Comparison of ENCODE assay signal across 1 cellular context in the genomic region with DNA sequence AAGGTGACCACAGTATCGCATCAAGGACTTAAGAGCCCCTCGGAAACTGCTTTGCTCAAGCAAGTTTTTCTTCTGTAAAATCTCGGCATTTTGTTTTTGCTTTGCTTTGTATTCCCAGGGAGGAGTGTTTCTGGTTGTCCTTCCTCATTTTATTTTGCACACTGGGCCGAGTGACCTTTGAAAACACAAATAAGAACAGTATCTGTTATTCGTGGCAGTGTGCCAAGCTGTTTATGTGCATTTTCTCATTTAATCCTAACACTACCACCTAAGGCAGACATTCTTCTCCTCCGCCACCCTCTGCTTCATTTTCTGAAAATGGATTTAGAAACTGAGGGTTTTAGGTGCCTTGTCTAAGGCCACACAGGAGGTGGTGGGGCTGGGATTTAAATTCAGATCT.
TF ChIP-seq lines count a peak whose summit lies in the region.

No MANE protein-coding gene starts in this region.

TF ChIP-seq in GM23338, 12 proteins besides CTCF, POLR2A, EP300 and RAD21:
- TF ChIP-seq, protein P1, sequence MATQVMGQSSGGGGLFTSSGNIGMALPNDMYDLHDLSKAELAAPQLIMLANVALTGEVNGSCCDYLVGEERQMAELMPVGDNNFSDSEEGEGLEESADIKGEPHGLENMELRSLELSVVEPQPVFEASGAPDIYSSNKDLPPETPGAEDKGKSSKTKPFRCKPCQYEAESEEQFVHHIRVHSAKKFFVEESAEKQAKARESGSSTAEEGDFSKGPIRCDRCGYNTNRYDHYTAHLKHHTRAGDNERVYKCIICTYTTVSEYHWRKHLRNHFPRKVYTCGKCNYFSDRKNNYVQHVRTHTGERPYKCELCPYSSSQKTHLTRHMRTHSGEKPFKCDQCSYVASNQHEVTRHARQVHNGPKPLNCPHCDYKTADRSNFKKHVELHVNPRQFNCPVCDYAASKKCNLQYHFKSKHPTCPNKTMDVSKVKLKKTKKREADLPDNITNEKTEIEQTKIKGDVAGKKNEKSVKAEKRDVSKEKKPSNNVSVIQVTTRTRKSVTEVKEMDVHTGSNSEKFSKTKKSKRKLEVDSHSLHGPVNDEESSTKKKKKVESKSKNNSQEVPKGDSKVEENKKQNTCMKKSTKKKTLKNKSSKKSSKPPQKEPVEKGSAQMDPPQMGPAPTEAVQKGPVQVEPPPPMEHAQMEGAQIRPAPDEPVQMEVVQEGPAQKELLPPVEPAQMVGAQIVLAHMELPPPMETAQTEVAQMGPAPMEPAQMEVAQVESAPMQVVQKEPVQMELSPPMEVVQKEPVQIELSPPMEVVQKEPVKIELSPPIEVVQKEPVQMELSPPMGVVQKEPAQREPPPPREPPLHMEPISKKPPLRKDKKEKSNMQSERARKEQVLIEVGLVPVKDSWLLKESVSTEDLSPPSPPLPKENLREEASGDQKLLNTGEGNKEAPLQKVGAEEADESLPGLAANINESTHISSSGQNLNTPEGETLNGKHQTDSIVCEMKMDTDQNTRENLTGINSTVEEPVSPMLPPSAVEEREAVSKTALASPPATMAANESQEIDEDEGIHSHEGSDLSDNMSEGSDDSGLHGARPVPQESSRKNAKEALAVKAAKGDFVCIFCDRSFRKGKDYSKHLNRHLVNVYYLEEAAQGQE (IDR thresholded peaks at IDR 0.05; ENCODE audit: unreplicated experiment): no peak
- TF ChIP-seq STAT1 (IDR thresholded peaks at IDR 0.05; ENCODE audit: unreplicated experiment) (no peak), ZNF331 (CRISPR knock-in tag; IDR thresholded peaks at IDR 0.05; ENCODE audit: low read depth) (no peak), CREB1 (CRISPR knock-in tag; IDR thresholded peaks at IDR 0.05; ENCODE audit: low read depth) (no peak), NANOG (IDR thresholded peaks at IDR 0.05; ENCODE audit: borderline replicate concordance) (no peak), EZH2phosphoT487 (IDR thresholded peaks at IDR 0.05; ENCODE audit: unreplicated experiment) (no peak), ZNF114 (CRISPR knock-in tag; IDR thresholded peaks at IDR 0.05) (no peak), JUNB (IDR thresholded peaks at IDR 0.05; ENCODE audit: unreplicated experiment) (no peak), POLR2AphosphoS5 (IDR thresholded peaks at IDR 0.05; ENCODE audit: low read depth) (no peak)
- TF ChIP-seq, protein P2, sequence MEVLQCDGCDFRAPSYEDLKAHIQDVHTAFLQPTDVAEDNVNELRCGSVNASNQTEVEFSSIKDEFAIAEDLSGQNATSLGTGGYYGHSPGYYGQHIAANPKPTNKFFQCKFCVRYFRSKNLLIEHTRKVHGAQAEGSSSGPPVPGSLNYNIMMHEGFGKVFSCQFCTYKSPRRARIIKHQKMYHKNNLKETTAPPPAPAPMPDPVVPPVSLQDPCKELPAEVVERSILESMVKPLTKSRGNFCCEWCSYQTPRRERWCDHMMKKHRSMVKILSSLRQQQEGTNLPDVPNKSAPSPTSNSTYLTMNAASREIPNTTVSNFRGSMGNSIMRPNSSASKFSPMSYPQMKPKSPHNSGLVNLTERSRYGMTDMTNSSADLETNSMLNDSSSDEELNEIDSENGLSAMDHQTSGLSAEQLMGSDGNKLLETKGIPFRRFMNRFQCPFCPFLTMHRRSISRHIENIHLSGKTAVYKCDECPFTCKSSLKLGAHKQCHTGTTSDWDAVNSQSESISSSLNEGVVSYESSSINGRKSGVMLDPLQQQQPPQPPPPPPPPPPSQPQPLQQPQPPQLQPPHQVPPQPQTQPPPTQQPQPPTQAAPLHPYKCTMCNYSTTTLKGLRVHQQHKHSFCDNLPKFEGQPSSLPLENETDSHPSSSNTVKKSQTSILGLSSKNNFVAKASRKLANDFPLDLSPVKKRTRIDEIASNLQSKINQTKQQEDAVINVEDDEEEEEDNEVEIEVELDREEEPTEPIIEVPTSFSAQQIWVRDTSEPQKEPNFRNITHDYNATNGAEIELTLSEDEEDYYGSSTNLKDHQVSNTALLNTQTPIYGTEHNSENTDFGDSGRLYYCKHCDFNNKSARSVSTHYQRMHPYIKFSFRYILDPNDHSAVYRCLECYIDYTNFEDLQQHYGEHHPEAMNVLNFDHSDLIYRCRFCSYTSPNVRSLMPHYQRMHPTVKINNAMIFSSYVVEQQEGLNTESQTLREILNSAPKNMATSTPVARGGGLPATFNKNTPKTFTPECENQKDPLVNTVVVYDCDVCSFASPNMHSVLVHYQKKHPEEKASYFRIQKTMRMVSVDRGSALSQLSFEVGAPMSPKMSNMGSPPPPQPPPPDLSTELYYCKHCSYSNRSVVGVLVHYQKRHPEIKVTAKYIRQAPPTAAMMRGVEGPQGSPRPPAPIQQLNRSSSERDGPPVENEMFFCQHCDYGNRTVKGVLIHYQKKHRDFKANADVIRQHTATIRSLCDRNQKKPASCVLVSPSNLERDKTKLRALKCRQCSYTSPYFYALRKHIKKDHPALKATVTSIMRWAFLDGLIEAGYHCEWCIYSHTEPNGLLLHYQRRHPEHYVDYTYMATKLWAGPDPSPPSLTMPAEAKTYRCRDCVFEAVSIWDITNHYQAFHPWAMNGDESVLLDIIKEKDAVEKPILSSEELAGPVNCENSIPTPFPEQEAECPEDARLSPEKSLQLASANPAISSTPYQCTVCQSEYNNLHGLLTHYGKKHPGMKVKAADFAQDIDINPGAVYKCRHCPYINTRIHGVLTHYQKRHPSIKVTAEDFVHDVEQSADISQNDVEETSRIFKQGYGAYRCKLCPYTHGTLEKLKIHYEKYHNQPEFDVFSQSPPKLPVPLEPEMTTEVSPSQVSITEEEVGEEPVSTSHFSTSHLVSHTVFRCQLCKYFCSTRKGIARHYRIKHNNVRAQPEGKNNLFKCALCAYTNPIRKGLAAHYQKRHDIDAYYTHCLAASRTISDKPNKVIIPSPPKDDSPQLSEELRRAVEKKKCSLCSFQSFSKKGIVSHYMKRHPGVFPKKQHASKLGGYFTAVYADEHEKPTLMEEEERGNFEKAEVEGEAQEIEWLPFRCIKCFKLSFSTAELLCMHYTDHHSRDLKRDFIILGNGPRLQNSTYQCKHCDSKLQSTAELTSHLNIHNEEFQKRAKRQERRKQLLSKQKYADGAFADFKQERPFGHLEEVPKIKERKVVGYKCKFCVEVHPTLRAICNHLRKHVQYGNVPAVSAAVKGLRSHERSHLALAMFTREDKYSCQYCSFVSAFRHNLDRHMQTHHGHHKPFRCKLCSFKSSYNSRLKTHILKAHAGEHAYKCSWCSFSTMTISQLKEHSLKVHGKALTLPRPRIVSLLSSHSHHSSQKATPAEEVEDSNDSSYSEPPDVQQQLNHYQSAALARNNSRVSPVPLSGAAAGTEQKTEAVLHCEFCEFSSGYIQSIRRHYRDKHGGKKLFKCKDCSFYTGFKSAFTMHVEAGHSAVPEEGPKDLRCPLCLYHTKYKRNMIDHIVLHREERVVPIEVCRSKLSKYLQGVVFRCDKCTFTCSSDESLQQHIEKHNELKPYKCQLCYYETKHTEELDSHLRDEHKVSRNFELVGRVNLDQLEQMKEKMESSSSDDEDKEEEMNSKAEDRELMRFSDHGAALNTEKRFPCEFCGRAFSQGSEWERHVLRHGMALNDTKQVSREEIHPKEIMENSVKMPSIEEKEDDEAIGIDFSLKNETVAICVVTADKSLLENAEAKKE (CRISPR knock-in tag; IDR thresholded peaks at IDR 0.05): no peak
